Comparison of ENCODE assay signal across 8 cellular contexts in genomic region chr17:42679001-42679491, GRCh38. TPM values are rescaled to one million over a fixed set of nuclear protein-coding genes. Genes with fewer than 3 reads are reported as not detected.
DNase-seq lines count a peak whose midpoint lies in the region; TF ChIP-seq lines count a peak whose summit lies in the region.

No MANE protein-coding gene starts in this region.

- peak overlapping the region; percentile 91 to 95 for H2BK12ac ChIP-seq in mesenchymal stem cell (ENCODE audit: low read length in 2 of 2)

- H3K9ac ChIP-seq in mesenchymal stem cell (ENCODE audit: low read length): peak overlapping the region; percentile 93

- H3K36me3 ChIP-seq in DOHH2 (ENCODE audit: control insufficient read depth, low read length): no peaks in the 10 kb centered on the region
- H3K36me3 ChIP-seq in mesenchymal stem cell (ENCODE audit: control insufficient read depth in 1 of 2, insufficient read depth in 2 of 2, low read depth in 1 of 2, low read length in 2 of 2): peaks cover 0 to 9% of the 10 kb centered on the region in 2 experiments
- no peaks in the 10 kb centered on the region for H3K36me3 ChIP-seq in tibial nerve

- TF ChIP-seq CTCF in DOHH2 (IDR thresholded peaks at IDR 0.05; ENCODE audit: low read depth, low read length, poor library complexity, severe bottlenecking) (no peak), choroid plexus epithelial cell (conservative IDR thresholded peaks at IDR 0.05; ENCODE audit: low read depth, low read length) (no peak), tibial nerve (IDR thresholded peaks at IDR 0.05) (no peak)

- H4K91ac ChIP-seq in mesenchymal stem cell (ENCODE audit: low read length): peak overlapping the region; percentile 97

- H3K79me2 ChIP-seq in DOHH2 (ENCODE audit: control insufficient read depth, low read length): no peaks in the 10 kb centered on the region

- TF ChIP-seq POLR2A in tibial nerve (IDR thresholded peaks at IDR 0.05): no peak

- H3K4me2 ChIP-seq in DOHH2 (ENCODE audit: low read length) (peak overlapping the region; percentile 76), mesenchymal stem cell (ENCODE audit: low read length, poor library complexity, severe bottlenecking) (peak overlapping the region; percentile 73)

- H3K23ac ChIP-seq in mesenchymal stem cell (ENCODE audit: low read length in 2 of 2): no peak overlapping the region

- peak overlapping the region in 1 of 2 experiments; percentile 97 for H3K14ac ChIP-seq in mesenchymal stem cell (ENCODE audit: low read length in 2 of 2)

- H3K4me1 ChIP-seq in DOHH2 (ENCODE audit: control insufficient read depth, low read length): peaks cover 76% of the 10 kb centered on the region
- peaks cover 53% of the 10 kb centered on the region for H3K4me1 ChIP-seq in mesenchymal stem cell (ENCODE audit: control insufficient read depth, insufficient read depth, low read depth, low read length)
- H3K4me1 ChIP-seq in tibial nerve: peaks cover 4 to 86% (median 62%) of the 10 kb centered on the region in 4 donors

- H3K79me1 ChIP-seq in mesenchymal stem cell (replicated peaks; ENCODE audit: low read length, poor library complexity, severe bottlenecking): peaks cover 25% of the 10 kb centered on the region

- peak overlapping the region; percentile 91 to 100 for H3K18ac ChIP-seq in mesenchymal stem cell (ENCODE audit: low read depth in 1 of 2, low read length in 2 of 2)

- TF ChIP-seq EP300 in tibial nerve (IDR thresholded peaks at IDR 0.05): no peak

- H4K20me1 ChIP-seq in DOHH2 (ENCODE audit: control insufficient read depth, insufficient read depth, low read depth, low read length): no peaks in the 10 kb centered on the region

- H2AK5ac ChIP-seq in mesenchymal stem cell (ENCODE audit: low read length, severe bottlenecking): no peak overlapping the region

- H3K4me3 ChIP-seq in DOHH2 (ENCODE audit: low read length) (peak overlapping the region; percentile 72), choroid plexus epithelial cell (ENCODE audit: low read depth, low read length) (peak overlapping the region; percentile 49), mesenchymal stem cell (ENCODE audit: insufficient read depth in 1 of 2, low read depth in 1 of 2, low read length in 2 of 2) (peak overlapping the region; percentile 19 to 76), tibial nerve (peak overlapping the region; percentile 46 to 98 (median 56))

- H2BK5ac ChIP-seq in mesenchymal stem cell (ENCODE audit: low read depth, low read length, poor library complexity, severe bottlenecking): peak overlapping the region; percentile 39

- no peaks in the 10 kb centered on the region for H3K9me2 ChIP-seq in DOHH2 (replicated peaks; ENCODE audit: control insufficient read depth, low read length)

- H3K27me3 ChIP-seq in DOHH2 (ENCODE audit: control insufficient read depth, low read length) (peaks cover 49% of the 10 kb centered on the region), mesenchymal stem cell (ENCODE audit: control insufficient read depth in 1 of 2, insufficient read depth in 1 of 2, low read length in 2 of 2) (no peaks in the 10 kb centered on the region), tibial nerve (no peaks in the 10 kb centered on the region)

- H3K4ac ChIP-seq in mesenchymal stem cell (ENCODE audit: low read depth in 1 of 2, low read length in 2 of 2): peak overlapping the region; percentile 79 to 93

- H4K8ac ChIP-seq in mesenchymal stem cell (ENCODE audit: low read length): peak overlapping the region; percentile 99

- H2AFZ ChIP-seq in mesenchymal stem cell (ENCODE audit: low read depth, low read length): no peak overlapping the region

- no peaks in the 10 kb centered on the region for H3K9me3 ChIP-seq in DOHH2 (ENCODE audit: control insufficient read depth, insufficient read depth, low read length)
- no peaks in the 10 kb centered on the region for H3K9me3 ChIP-seq in mesenchymal stem cell (ENCODE audit: control insufficient read depth, low read length)
- H3K9me3 ChIP-seq in tibial nerve: no peaks in the 10 kb centered on the region

- 0% methylated on average over 9 of the region's 16 CpGs for WGBS in mesenchymal stem cell
- 3 to 10% methylated on average over 7 to 15 of the region's 16 CpGs for WGBS in tibial nerve, 2 donors

- H3F3A ChIP-seq in DOHH2 (ENCODE audit: control insufficient read depth, insufficient read depth): peaks cover 13% of the 10 kb centered on the region

- H2BK120ac ChIP-seq in mesenchymal stem cell (ENCODE audit: low read depth, low read length): peak overlapping the region; percentile 89

- H3K27ac ChIP-seq in DOHH2 (ENCODE audit: low read depth, low read length): peak overlapping the region; percentile 53
- peak overlapping the region; percentile 92 for H3K27ac ChIP-seq in mesenchymal stem cell (ENCODE audit: low read length, poor library complexity, severe bottlenecking)
- H3K27ac ChIP-seq in tibial nerve: peak overlapping the region; percentile 83 to 97 (median 94)

- H2BK15ac ChIP-seq in mesenchymal stem cell (ENCODE audit: low read depth, poor library complexity, severe bottlenecking): peak overlapping the region; percentile 95

- peak; percentile 35 for DNase-seq in LoVo (ENCODE audit: low spot score)
- peak; percentile 45 for DNase-seq in SHP77 treated with DMSO at 0.1 percent for 48 hours (lab: John Stamatoyannopoulos, UW)
- peak; percentile 70 for DNase-seq in choroid plexus epithelial cell (ENCODE audit: low read depth)
- DNase-seq in mesenchymal stem cell: peak; percentile 79
- peak in 1 of 2 donors; percentile 52 for DNase-seq in tibial nerve (ENCODE audit: low spot score in 2 of 2)
- DNase-seq in NK-92 treated with Interleukin-12 subunit alpha and Interleukin-12 subunit beta, amount 100 ng/mL, for 24 hours (lab: John Stamatoyannopoulos, UW): no peak
- no peak for DNase-seq in mesenteric fat pad (ENCODE audit: low spot score)

RNA-seq across cellular contexts. Expression of gene PLEKHH3, which starts 2.3 kb away (rescaled TPM):
- polyA plus RNA-seq in mesenchymal stem cell (2013, experiment 1 of 2): 24.7 TPM
- 23.8 TPM for polyA plus RNA-seq in mesenchymal stem cell (2013, experiment 2 of 2)
- 10 to 100 TPM; 32.4 to 57.7 (median 46.1) TPM for total RNA-seq in tibial nerve
- 16.8 TPM for total RNA-seq in mesenteric fat pad

RNA-seq across cellular contexts. Expression of gene CCR10, which starts 2.6 kb away (rescaled TPM):
- 0.97 TPM for polyA plus RNA-seq in mesenchymal stem cell (2013, experiment 1 of 2)
- 0.97 TPM for polyA plus RNA-seq in mesenchymal stem cell (2013, experiment 2 of 2)
- total RNA-seq in tibial nerve (10 to 100 TPM in 1 of 4 donors, 1 to 10 TPM in 3; 3.7 to 11.1 (median 7.1) TPM), mesenteric fat pad (1.2 TPM)

RNA-seq across cellular contexts. Expression of gene CNTNAP1, which starts 3.3 kb away (rescaled TPM):
- polyA plus RNA-seq in mesenchymal stem cell (2013, experiment 1 of 2): 16.0 TPM
- polyA plus RNA-seq in mesenchymal stem cell (2013, experiment 2 of 2): 14.6 TPM
- total RNA-seq in tibial nerve (10 to 100 TPM in 2 of 4 donors, 1 to 10 TPM in 2; 6.3 to 21.0 (median 12.6) TPM), mesenteric fat pad (3.7 TPM)

RNA-seq across cellular contexts. Expression of gene TUBG2, which starts 20.0 kb away (rescaled TPM):
- polyA plus RNA-seq in mesenchymal stem cell (2013, experiment 1 of 2): 22.2 TPM
- polyA plus RNA-seq in mesenchymal stem cell (2013, experiment 2 of 2): 20.6 TPM
- total RNA-seq in tibial nerve: 10 to 100 TPM; 48.2 to 92.4 (median 77.6) TPM
- 17.6 TPM for total RNA-seq in mesenteric fat pad

Comparison
In these comparisons a context has a peak if more than half of its experiments do, and no peak if none do; other contexts are left out.
1. DNase-seq: peak in LoVo (single experiment), SHP77 treated with DMSO at 0.1 percent for 48 hours (single experiment), choroid plexus epithelial cell (single experiment) and mesenchymal stem cell (single experiment); none in NK-92 treated with Interleukin-12 subunit alpha and Interleukin-12 subunit beta, amount 100 ng/mL, for 24 hours (single experiment) and mesenteric fat pad (single experiment).
2. Peak in every context shown above with its lines, with median percentiles within 50 percentile points of each other: H3K27ac ChIP-seq and H3K4me3 ChIP-seq.